In the genomic region with DNA sequence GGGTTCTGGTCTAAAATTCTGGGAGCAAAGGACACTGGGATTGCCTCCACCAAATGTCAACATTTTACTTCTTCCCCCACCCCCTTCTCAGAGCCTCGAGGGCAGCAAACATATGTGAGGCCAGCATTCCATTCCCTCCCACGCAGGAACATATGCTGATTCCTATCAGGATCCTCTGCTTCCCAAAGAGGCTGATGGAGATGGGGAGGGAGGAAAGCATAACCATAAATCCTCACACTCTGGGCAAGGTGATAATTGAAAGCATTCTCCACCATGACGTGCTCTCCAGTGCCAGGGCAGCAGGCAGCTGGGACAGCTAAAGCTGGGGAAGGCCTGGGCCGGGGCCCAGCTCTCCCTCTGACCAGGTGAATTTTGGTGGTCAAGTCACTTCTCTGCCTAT, we compare ENCODE assay signal across 13 cellular contexts.
DNase-seq lines count a peak whose midpoint lies in the region; ATAC-seq, FAIRE-seq and TF ChIP-seq lines count a peak whose summit lies in the region.
"Had no signal": no experiment of that assay in that cellular context is flagged by ENCODE, and none has a peak within 500 bp of the region (broad histone marks: within the 10 kb centered on the region; RNA-seq: fewer than 3 reads in every experiment).

No MANE protein-coding gene starts in this region.

- H3K9me3 ChIP-seq in heart left ventricle (no peaks in the 10 kb centered on the region), right atrium auricular region (no peaks in the 10 kb centered on the region), muscle layer of colon (ENCODE audit: low read length) (no peaks in the 10 kb centered on the region)
- H3K9me3 ChIP-seq in effector memory CD4-positive, alpha-beta T cell (ENCODE audit: control insufficient read depth, low read length) = no peaks in the 10 kb centered on the region
- H3K9me3 ChIP-seq: A549, thoracic aorta had no signal

- H3K27me3 ChIP-seq in heart left ventricle = no peaks in the 10 kb centered on the region
- H3K27me3 ChIP-seq in right atrium auricular region = no peaks in the 10 kb centered on the region
- no peaks in the 10 kb centered on the region for H3K27me3 ChIP-seq in muscle layer of colon (ENCODE audit: control insufficient read depth in 1 of 2, insufficient read depth in 2 of 2, low read length in 2 of 2)
- H3K27me3 ChIP-seq in effector memory CD4-positive, alpha-beta T cell (replicated peaks; ENCODE audit: control insufficient read depth, insufficient read depth, low read length, poor library complexity, severe bottlenecking) = no peaks in the 10 kb centered on the region

- H3K27ac ChIP-seq in heart left ventricle = peak overlapping the region in 9 of 12 donors; percentile 17 to 92 (median 52)
- H3K27ac ChIP-seq in right atrium auricular region = peak overlapping the region in 1 of 2 donors; percentile 44
- peak overlapping the region; percentile 66 for H3K27ac ChIP-seq in muscle layer of colon (ENCODE audit: low read depth, low read length)
- no peak overlapping the region for H3K27ac ChIP-seq in effector memory CD4-positive, alpha-beta T cell (ENCODE audit: insufficient read depth, low read length, poor library complexity, severe bottlenecking)
- H3K27ac ChIP-seq: epithelial cell of prostate had no signal

- peaks cover 86% of the 10 kb centered on the region for H3K4me1 Mint-ChIP-seq in chondrocyte (ENCODE audit: low read depth)

- ATAC-seq in heart left ventricle = no peak
- no peak for ATAC-seq in GM21723 (IDR thresholded peaks at IDR 0.05; ENCODE audit: unreplicated experiment)
- ATAC-seq: A549 had no signal

- peak; percentile 35 for FAIRE-seq in urothelium cell line (lab: Jason Lieb, UNC)
- FAIRE-seq: A549 had no signal

- H3K4me3 Mint-ChIP-seq in chondrocyte (ENCODE audit: unreplicated experiment) = no peak overlapping the region

- no peak for TF ChIP-seq POLR2A in heart left ventricle (IDR thresholded peaks at IDR 0.05)

- H3K36me3 Mint-ChIP-seq in chondrocyte (ENCODE audit: low read depth) = no peaks in the 10 kb centered on the region

- H3K4me1 ChIP-seq in heart left ventricle (peaks cover 3 to 90% (median 36%) of the 10 kb centered on the region in 12 donors), right atrium auricular region (peaks cover 0 to 70% of the 10 kb centered on the region in 2 donors), muscle layer of colon (ENCODE audit: insufficient read depth, low read length) (peaks cover 89% of the 10 kb centered on the region)
- H3K4me1 ChIP-seq in effector memory CD4-positive, alpha-beta T cell (ENCODE audit: control insufficient read depth, insufficient read depth, low read length, poor library complexity, severe bottlenecking) = no peaks in the 10 kb centered on the region

- H3K4me3 ChIP-seq in heart left ventricle = no peak overlapping the region
- H3K4me3 ChIP-seq in right atrium auricular region = no peak overlapping the region
- H3K4me3 ChIP-seq in muscle layer of colon (ENCODE audit: low read depth in 1 of 2, low read length in 2 of 2) = no peak overlapping the region
- no peak overlapping the region for H3K4me3 ChIP-seq in effector memory CD4-positive, alpha-beta T cell (ENCODE audit: insufficient read depth, low read depth, low read length, poor library complexity, severe bottlenecking)
- H3K4me3 ChIP-seq: A549, thoracic aorta had no signal

- H3K27me3 Mint-ChIP-seq in chondrocyte (ENCODE audit: low read depth) = no peaks in the 10 kb centered on the region

- no peak for TF ChIP-seq CTCF in heart left ventricle (IDR thresholded peaks at IDR 0.05)
- no peak for TF ChIP-seq CTCF in right atrium auricular region (IDR thresholded peaks at IDR 0.05)
- no peak for TF ChIP-seq CTCF in chondrocyte (IDR thresholded peaks at IDR 0.05)

- no peak for DNase-seq in heart left ventricle
- no peak for DNase-seq in right atrium auricular region (ENCODE audit: low spot score)
- DNase-seq in chondrocyte (ENCODE audit: low spot score) = no peak
- DNase-seq in urothelium cell line (ENCODE audit: low spot score) = peak; percentile 40
- no peak for DNase-seq in effector memory CD4-positive, alpha-beta T cell
- no peak for DNase-seq in HUDEP-2 (lab: John Stamatoyannopoulos, UW; ENCODE audit: unreplicated experiment in 76 of 76)
- DNase-seq: activated naive CD4-positive, alpha-beta T cell treated with Interleukin-2 at 50 U/mL for 16 hours; stimulated activated CD4-positive, alpha-beta T cell treated with anti-CD3 and anti-CD28 coated beads, Interleukin-2, amount 100 ng/mL, for 24 hours had no signal

- H3K9me3 Mint-ChIP-seq in chondrocyte (ENCODE audit: low read depth) = no peaks in the 10 kb centered on the region

- H3K9ac ChIP-seq in muscle layer of colon (ENCODE audit: low read length) = no peak overlapping the region

- 57 to 75% (median 65%) methylated on average over 4 of the region's 4 CpGs for WGBS in heart left ventricle, 4 donors

- intact Hi-C loops in heart left ventricle (cut with DNase I) = loop anchor here in 4 of 10 donors (10.0 kb wide), 4 partner anchors 127 to 397 kb away; partner anchors contain the start of gene ZFP36L1 (in 2 of the 4)

- H3K27ac Mint-ChIP-seq in chondrocyte (ENCODE audit: unreplicated experiment) = peak overlapping the region; percentile 74

- H3K36me3 ChIP-seq in heart left ventricle (no peaks in the 10 kb centered on the region), right atrium auricular region (no peaks in the 10 kb centered on the region), muscle layer of colon (ENCODE audit: insufficient read depth, low read length) (no peaks in the 10 kb centered on the region)
- no peaks in the 10 kb centered on the region for H3K36me3 ChIP-seq in effector memory CD4-positive, alpha-beta T cell (ENCODE audit: control insufficient read depth, insufficient read depth, low read length)
- H3K36me3 ChIP-seq: thoracic aorta had no signal
